8 cellular contexts compared by ENCODE assay signal in the genomic region with DNA sequence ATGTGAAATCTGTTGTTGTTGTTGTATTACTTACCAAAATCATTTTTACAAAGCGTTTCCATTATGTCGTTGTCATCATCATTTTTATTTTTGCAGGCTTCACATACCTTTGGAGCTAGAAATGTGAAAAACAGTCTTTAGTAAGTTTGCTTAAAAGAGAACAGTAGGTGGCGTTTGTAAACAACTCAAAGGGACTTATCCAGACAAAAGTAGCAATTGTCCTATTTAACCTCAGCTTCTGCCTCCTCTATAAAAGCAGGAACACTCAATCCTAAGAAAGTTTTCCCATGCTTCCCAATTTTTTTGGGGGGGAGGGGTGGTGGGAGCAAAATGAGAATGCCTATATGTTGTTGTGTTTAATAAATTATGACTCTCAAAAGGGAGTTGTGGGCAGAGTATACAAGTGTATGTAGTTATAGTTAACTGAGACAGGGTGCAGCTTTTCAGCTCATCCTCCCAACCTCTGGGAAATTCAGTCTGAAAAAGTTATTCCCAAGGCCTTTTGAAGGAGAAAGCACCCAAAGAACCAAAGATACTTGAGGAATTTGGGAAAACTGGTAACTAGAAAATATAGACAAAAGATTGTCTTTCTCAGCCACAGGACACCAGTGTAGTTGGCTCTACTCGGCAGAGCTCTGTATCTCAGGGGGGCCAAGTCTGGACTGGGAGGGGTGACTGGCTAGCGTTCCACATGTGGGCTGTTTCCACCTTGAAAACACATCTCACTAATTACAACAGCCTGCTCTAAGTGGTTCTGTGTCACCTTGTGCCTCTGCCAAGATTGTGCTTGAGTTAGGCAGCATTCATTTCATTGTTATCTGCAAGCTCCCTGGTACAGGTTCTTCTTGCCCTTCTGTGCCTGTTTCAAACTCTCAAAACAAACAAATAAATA. TPM values are rescaled to one million over a fixed set of nuclear protein-coding genes. Genes with fewer than 3 reads are reported as not detected.
DNase-seq lines count a peak whose midpoint lies in the region; ATAC-seq and TF ChIP-seq lines count a peak whose summit lies in the region.

No MANE protein-coding gene starts in this region.

- intact Hi-C loops in natural killer cell (cut with micrococcal nuclease): loop anchor here (10.0 kb wide), 1 partner anchor 1589 kb away; the partner anchor contains the start of gene MAP9

- peak; percentile 46 for TF ChIP-seq CTCF in fibroblast of the aortic adventitia (IDR thresholded peaks at IDR 0.05; ENCODE audit: insufficient read depth, low read length)
- TF ChIP-seq CTCF in natural killer cell (IDR thresholded peaks at IDR 0.05): no peak
- TF ChIP-seq CTCF in omental fat pad (IDR thresholded peaks at IDR 0.05): no peak

- no peak overlapping the region for H3K27ac Mint-ChIP-seq in stimulated activated naive CD8-positive, alpha-beta T cell treated with anti-CD3 and anti-CD28 coated beads, Interleukin-15, amount 100 ng/mL, for 72 hours
- H3K27ac Mint-ChIP-seq in natural killer cell: no peak overlapping the region

- H3K4me3 Mint-ChIP-seq in stimulated activated naive CD8-positive, alpha-beta T cell treated with anti-CD3 and anti-CD28 coated beads, Interleukin-15, amount 100 ng/mL, for 72 hours: no peak overlapping the region
- H3K4me3 Mint-ChIP-seq in natural killer cell: no peak overlapping the region

- no peaks in the 10 kb centered on the region for H3K9me3 Mint-ChIP-seq in stimulated activated naive CD8-positive, alpha-beta T cell treated with anti-CD3 and anti-CD28 coated beads, Interleukin-15, amount 100 ng/mL, for 72 hours
- H3K9me3 Mint-ChIP-seq in natural killer cell: no peaks in the 10 kb centered on the region

- no peak overlapping the region for H3K4me3 ChIP-seq in fibroblast of the aortic adventitia (ENCODE audit: low read depth, low read length)

- H3K4me1 Mint-ChIP-seq in stimulated activated naive CD8-positive, alpha-beta T cell treated with anti-CD3 and anti-CD28 coated beads, Interleukin-15, amount 100 ng/mL, for 72 hours: peaks cover 36% of the 10 kb centered on the region
- H3K4me1 Mint-ChIP-seq in natural killer cell: peaks cover under 1 to 11% of the 10 kb centered on the region in 2 donors

- peak; percentile 52 for ATAC-seq in stimulated activated naive CD8-positive, alpha-beta T cell treated with anti-CD3 and anti-CD28 coated beads, Interleukin-15, amount 100 ng/mL, for 72 hours
- no peak for ATAC-seq in stimulated activated naive CD8-positive, alpha-beta T cell treated with anti-CD3 and anti-CD28 coated beads, Interleukin-15, Interleukin-2, amounts not matched to agents 100 U/mL and 50 U/mL, for 24 hours
- ATAC-seq in HG03439 (IDR thresholded peaks at IDR 0.05; ENCODE audit: unreplicated experiment) (no peak), natural killer cell (no peak), HG03469 (IDR thresholded peaks at IDR 0.05; ENCODE audit: unreplicated experiment) (no peak), omental fat pad (ENCODE audit: low FRiP score) (no peak)

- H3K27me3 Mint-ChIP-seq in stimulated activated naive CD8-positive, alpha-beta T cell treated with anti-CD3 and anti-CD28 coated beads, Interleukin-15, amount 100 ng/mL, for 72 hours: peaks cover 92% of the 10 kb centered on the region
- peaks cover 70 to 80% of the 10 kb centered on the region in 2 donors for H3K27me3 Mint-ChIP-seq in natural killer cell (ENCODE audit: low read depth in 2 of 2)

- DNase-seq in stimulated activated naive CD8-positive, alpha-beta T cell treated with anti-CD3 and anti-CD28 coated beads, Interleukin-15, amount 100 ng/mL, for 72 hours: no peak
- DNase-seq in stimulated activated naive CD8-positive, alpha-beta T cell treated with anti-CD3 and anti-CD28 coated beads, Interleukin-15, Interleukin-2, amounts not matched to agents 100 U/mL and 50 U/mL, for 24 hours: no peak
- DNase-seq in RKO (ENCODE audit: low spot score) (peak; percentile 67), fibroblast of the aortic adventitia (ENCODE audit: low read depth) (peak; percentile 59), natural killer cell (no peak), omental fat pad (ENCODE audit: low spot score) (no peak)

- no peaks in the 10 kb centered on the region for H3K36me3 Mint-ChIP-seq in natural killer cell

RNA-seq across cellular contexts. Expression of gene SFRP2, which starts 2.8 kb away (rescaled TPM):
- 0.27 and 1.8 TPM in 2 replicates for total RNA-seq in fibroblast of the aortic adventitia (ENCODE audit: low replicate concordance)
- not detected for total RNA-seq in natural killer cell
- 10 to 100 TPM in 3 of 4 donors, 1 to 10 TPM in 1; 9.4 to 34.7 (median 22.8) TPM for total RNA-seq in omental fat pad

RNA-seq across cellular contexts. Expression of gene RNF175, which starts 26.3 kb away (rescaled TPM):
- not detected in 2 replicates for total RNA-seq in fibroblast of the aortic adventitia (ENCODE audit: low replicate concordance)
- total RNA-seq in natural killer cell: under 1 TPM in 1 of 3 donors, not detected in 2; 0.07 TPM
- total RNA-seq in omental fat pad: 1 to 10 TPM in 1 of 4 donors, under 1 TPM in 1, not detected in 2; 0.28 to 1.4 TPM

Comparison
In these comparisons a context has a peak if more than half of its experiments do, and no peak if none do; other contexts are left out.
1. DNase-seq: peak in RKO (single experiment) and fibroblast of the aortic adventitia (single experiment); none in stimulated activated naive CD8-positive, alpha-beta T cell treated with anti-CD3 and anti-CD28 coated beads, Interleukin-15, amount 100 ng/mL, for 72 hours (0 of 2), stimulated activated naive CD8-positive, alpha-beta T cell treated with anti-CD3 and anti-CD28 coated beads, Interleukin-15, Interleukin-2, amounts not matched to agents 100 U/mL and 50 U/mL, for 24 hours (single experiment), natural killer cell (single experiment) and omental fat pad (single experiment).